1 cellular context compared by ENCODE assay signal in genomic region chr2:73217826-73218225, GRCh38.
TF ChIP-seq lines count a peak whose summit lies in the region.

No MANE protein-coding gene starts in this region.

TF ChIP-seq in IMR-90, 13 proteins besides CTCF, POLR2A, EP300 and RAD21:
- TF ChIP-seq SMC3 (IDR thresholded peaks at IDR 0.05; ENCODE audit: low read depth, low read length) (no peak), RFX5 (IDR thresholded peaks at IDR 0.05; ENCODE audit: low read depth, low read length) (no peak), CEBPB (IDR thresholded peaks at IDR 0.05; ENCODE audit: low read depth, low read length) (no peak), NFE2L2 (IDR thresholded peaks at IDR 0.05; ENCODE audit: low read depth, low read length) (no peak), MXI1 (IDR thresholded peaks at IDR 0.05; ENCODE audit: borderline replicate concordance, low read depth, low read length) (no peak), ELK1 (IDR thresholded peaks at IDR 0.05; ENCODE audit: borderline replicate concordance, low read depth, low read length) (no peak), MAZ (IDR thresholded peaks at IDR 0.05; ENCODE audit: borderline replicate concordance, low read depth, low read length) (no peak), RCOR1 (IDR thresholded peaks at IDR 0.05; ENCODE audit: insufficient replicate concordance, low read length) (no peak), CHD1 (IDR thresholded peaks at IDR 0.05; ENCODE audit: low read depth, low read length) (no peak), FOS (IDR thresholded peaks at IDR 0.05; ENCODE audit: low read depth, low read length) (no peak), MAFK (IDR thresholded peaks at IDR 0.05; ENCODE audit: low read depth, low read length) (no peak), BHLHE40 (IDR thresholded peaks at IDR 0.05; ENCODE audit: low read depth, low read length) (no peak)
- TF ChIP-seq, protein P1, sequence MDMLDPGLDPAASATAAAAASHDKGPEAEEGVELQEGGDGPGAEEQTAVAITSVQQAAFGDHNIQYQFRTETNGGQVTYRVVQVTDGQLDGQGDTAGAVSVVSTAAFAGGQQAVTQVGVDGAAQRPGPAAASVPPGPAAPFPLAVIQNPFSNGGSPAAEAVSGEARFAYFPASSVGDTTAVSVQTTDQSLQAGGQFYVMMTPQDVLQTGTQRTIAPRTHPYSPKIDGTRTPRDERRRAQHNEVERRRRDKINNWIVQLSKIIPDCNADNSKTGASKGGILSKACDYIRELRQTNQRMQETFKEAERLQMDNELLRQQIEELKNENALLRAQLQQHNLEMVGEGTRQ (IDR thresholded peaks at IDR 0.05; ENCODE audit: low read depth, low read length): no peak
